ENCODE assay signal across 8 cellular contexts in genomic region chr1:109396971-109397370, GRCh38. TPM values are rescaled to one million over a fixed set of nuclear protein-coding genes. Genes with fewer than 3 reads are reported as not detected.
A peak's percentile ranks its signal among the peaks of the same experiment; 100 is the strongest.
DNase-seq lines count a peak whose midpoint lies in the region; ATAC-seq, FAIRE-seq and TF ChIP-seq lines count a peak whose summit lies in the region.

No MANE protein-coding gene starts in this region.

- no peak overlapping the region for H3K27ac ChIP-seq in CD4-positive, CD25-positive, alpha-beta regulatory T cell (ENCODE audit: insufficient read depth, low read length, poor library complexity, severe bottlenecking)
- H3K27ac ChIP-seq in HUES64 (ENCODE audit: low read depth, low read length) = no peak overlapping the region

- peaks cover 16% of the 10 kb centered on the region for H3K4me1 ChIP-seq in CD4-positive, CD25-positive, alpha-beta regulatory T cell (ENCODE audit: control insufficient read depth, insufficient read depth, low read length, poor library complexity, severe bottlenecking)
- peaks cover 31% of the 10 kb centered on the region for H3K4me1 ChIP-seq in HUES64 (ENCODE audit: insufficient read depth, low read length)
- peaks cover 45% of the 10 kb centered on the region for H3K4me1 ChIP-seq in mucosa of stomach (ENCODE audit: control insufficient read depth, insufficient read depth, low read length)

- 10% methylated on average over 14 of the region's 14 CpGs for WGBS in HUES64

- no peak for TF ChIP-seq CTCF in bronchial epithelial cell (IDR thresholded peaks at IDR 0.05; ENCODE audit: insufficient read depth, low read length, severe bottlenecking)

- peaks cover 41% of the 10 kb centered on the region for H3K27me3 ChIP-seq in CD4-positive, CD25-positive, alpha-beta regulatory T cell (ENCODE audit: control insufficient read depth, insufficient read depth, low read length)
- H3K27me3 ChIP-seq in HUES64 (ENCODE audit: insufficient read depth, low read length) = peaks cover 8% of the 10 kb centered on the region; the same call in 1 of the 2 replicates
- H3K27me3 ChIP-seq in bronchial epithelial cell (ENCODE audit: control insufficient read depth, insufficient read depth, low read length) = no peaks in the 10 kb centered on the region
- no peaks in the 10 kb centered on the region for H3K27me3 ChIP-seq in mucosa of stomach (ENCODE audit: control insufficient read depth, insufficient read depth, low read length)

- peaks cover 62% of the 10 kb centered on the region for H3K27me3 Mint-ChIP-seq in CD4-positive, CD25-positive, alpha-beta regulatory T cell

- H3K9me3 ChIP-seq in CD4-positive, CD25-positive, alpha-beta regulatory T cell (ENCODE audit: control insufficient read depth in 2 of 2, low read length in 2 of 2) = no peaks in the 10 kb centered on the region
- H3K9me3 ChIP-seq in HUES64 (ENCODE audit: insufficient read depth, low read depth, low read length) (no peaks in the 10 kb centered on the region), mucosa of stomach (ENCODE audit: control insufficient read depth, low read length) (no peaks in the 10 kb centered on the region)

- peaks cover 12% of the 10 kb centered on the region for H3K36me3 ChIP-seq in CD4-positive, CD25-positive, alpha-beta regulatory T cell (ENCODE audit: control insufficient read depth, insufficient read depth, low read length)
- H3K36me3 ChIP-seq in HUES64 (ENCODE audit: insufficient read depth, low read length) (peaks cover 14% of the 10 kb centered on the region), bronchial epithelial cell (ENCODE audit: control insufficient read depth, insufficient read depth, low read length) (peaks cover under 1% of the 10 kb centered on the region), mucosa of stomach (ENCODE audit: control insufficient read depth, insufficient read depth, low read length) (no peaks in the 10 kb centered on the region)

- no peak for FAIRE-seq in bronchial epithelial cell (lab: Jason Lieb, UNC)

- H3K4me3 Mint-ChIP-seq in CD4-positive, CD25-positive, alpha-beta regulatory T cell = peak overlapping the region; percentile 62 to 93 (median 85)

- peak overlapping the region; percentile 38 for H3K4me3 ChIP-seq in CD4-positive, CD25-positive, alpha-beta regulatory T cell (ENCODE audit: low read depth, low read length)
- H3K4me3 ChIP-seq in HUES64 (ENCODE audit: low read length) = peak overlapping the region; percentile 82
- peak overlapping the region; percentile 49 for H3K4me3 ChIP-seq in bronchial epithelial cell (ENCODE audit: low read depth, low read length)
- no peak overlapping the region for H3K4me3 ChIP-seq in mucosa of stomach (ENCODE audit: low read length)

- peak in 1 of 3 donors; percentile 14 for DNase-seq in CD4-positive, CD25-positive, alpha-beta regulatory T cell
- DNase-seq in bronchial epithelial cell (ENCODE audit: low read depth) = peak; percentile 12
- DNase-seq in hepatic stellate cell (ENCODE audit: low spot score) = no peak

- H3K36me3 Mint-ChIP-seq in CD4-positive, CD25-positive, alpha-beta regulatory T cell = peaks cover 1% of the 10 kb centered on the region

- H3K4me1 Mint-ChIP-seq in CD4-positive, CD25-positive, alpha-beta regulatory T cell = peaks cover 0 to 19% (median 2%) of the 10 kb centered on the region in 4 donors

- peak overlapping the region; percentile 74; the same call in 1 of the 2 replicates for H3K9ac ChIP-seq in HUES64 (ENCODE audit: low read depth, low read length)
- peak overlapping the region; percentile 64 for H3K9ac ChIP-seq in mucosa of stomach (ENCODE audit: low read length)

- peak overlapping the region in 1 of 3 donors; percentile 65 for H3K27ac Mint-ChIP-seq in CD4-positive, CD25-positive, alpha-beta regulatory T cell

- no peak for ATAC-seq in CD4-positive, CD25-positive, alpha-beta regulatory T cell (ENCODE audit: low read depth in 2 of 2)
- ATAC-seq in HG03039 (IDR thresholded peaks at IDR 0.05; ENCODE audit: unreplicated experiment) = no peak
- ATAC-seq in HG02623 (IDR thresholded peaks at IDR 0.05; ENCODE audit: unreplicated experiment) = no peak
- no peak for ATAC-seq in HG03469 (IDR thresholded peaks at IDR 0.05; ENCODE audit: unreplicated experiment)

- H3K9me3 Mint-ChIP-seq in CD4-positive, CD25-positive, alpha-beta regulatory T cell = peaks cover 0 to 5% (median 0%) of the 10 kb centered on the region in 7 donors

RNA-seq across cellular contexts. Expression of gene SORT1, which starts 0.7 kb away (rescaled TPM):
- total RNA-seq in CD4-positive, CD25-positive, alpha-beta regulatory T cell = 0.86 TPM
- not detected for polyA plus RNA-seq in CD4-positive, CD25-positive, alpha-beta regulatory T cell
- 19.2 TPM for polyA plus RNA-seq in HUES64 (2013, experiment 1 of 2)
- 21.6 TPM for polyA plus RNA-seq in HUES64 (2013, experiment 2 of 2)
- total RNA-seq in bronchial epithelial cell = 7.9 and 31.1 TPM in 2 replicates

RNA-seq across cellular contexts. Expression of gene PSMA5, which starts 29.3 kb away (rescaled TPM):
- total RNA-seq in CD4-positive, CD25-positive, alpha-beta regulatory T cell = 61.5 TPM
- polyA plus RNA-seq in CD4-positive, CD25-positive, alpha-beta regulatory T cell = 100 to 1,000 TPM; 121 to 207 (median 153) TPM
- 91.5 TPM for polyA plus RNA-seq in HUES64 (2013, experiment 1 of 2)
- 85.1 TPM for polyA plus RNA-seq in HUES64 (2013, experiment 2 of 2)
- total RNA-seq in bronchial epithelial cell = 31.0 and 42.9 TPM in 2 replicates
